In the genomic region with DNA sequence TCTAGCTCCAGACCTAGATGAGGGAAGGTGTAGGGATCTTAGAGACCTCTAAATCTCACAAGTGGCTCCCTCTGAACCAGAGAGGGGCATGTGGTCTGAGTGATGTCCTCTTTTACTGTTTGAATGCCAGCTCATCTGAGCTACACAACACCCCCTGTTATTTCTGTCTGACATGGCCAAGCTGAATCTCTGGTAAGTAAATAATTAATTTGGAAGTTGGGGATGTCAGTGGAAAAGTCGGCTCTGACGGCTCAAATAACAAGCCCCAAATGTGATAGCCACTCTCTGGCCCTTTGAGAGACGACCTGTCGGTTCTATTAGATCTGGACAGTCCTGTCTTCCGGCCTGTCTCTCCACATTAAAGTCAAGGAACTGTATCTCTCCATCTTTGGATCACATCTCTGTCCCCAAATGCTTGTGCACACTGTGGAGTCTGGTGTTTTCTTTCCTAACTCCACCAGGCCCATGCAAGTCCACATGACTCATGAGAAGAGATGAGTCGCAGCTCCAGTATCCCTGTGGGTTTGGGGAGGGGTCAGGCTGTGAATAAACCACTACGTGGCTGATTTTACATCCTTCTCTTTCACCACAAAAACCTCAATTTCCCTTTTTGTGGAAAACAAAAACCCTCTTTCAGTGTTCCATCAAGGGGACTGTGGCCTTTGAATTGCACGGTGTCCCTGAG, we compare ENCODE assay signal across 8 cellular contexts. TPM values are rescaled to one million over a fixed set of nuclear protein-coding genes. Genes with fewer than 3 reads are reported as not detected.
DNase-seq lines count a peak whose midpoint lies in the region; TF ChIP-seq lines count a peak whose summit lies in the region.

No MANE protein-coding gene starts in this region.

- DNase-seq in DMS53 (lab: John Stamatoyannopoulos, UW) (peak; percentile 26), DMS53 treated with DMSO at 0.1 percent for 48 hours (lab: John Stamatoyannopoulos, UW; ENCODE audit: unreplicated experiment) (no peak), SW480 (ENCODE audit: low spot score) (peak; percentile 84), foreskin fibroblast (peak; percentile 92 to 94), HuH-7 (ENCODE audit: low spot score) (no peak), occipital lobe (lab: John Stamatoyannopoulos, UW) (no peak), GM19240 (ENCODE audit: insufficient read length, low spot score) (no peak)
- DNase-seq in stimulated activated CD4-positive, alpha-beta T cell treated with anti-CD3 and anti-CD28 coated beads, Interleukin-2, amount 100 ng/mL, for 24 hours: peak; percentile 33 to 41

- TF ChIP-seq CTCF in foreskin fibroblast (IDR thresholded peaks at IDR 0.05; ENCODE audit: low read depth, low read length): no peak

- H3K4me3 ChIP-seq in foreskin fibroblast (ENCODE audit: low read depth in 1 of 2, low read length in 2 of 2): no peak overlapping the region

RNA-seq across cellular contexts. Expression of a gene that starts 52.5 kb away (rescaled TPM):
- 52.3 TPM for total RNA-seq in occipital lobe

Comparison
In these comparisons a context has a peak if more than half of its experiments do, and no peak if none do; other contexts are left out.
1. DNase-seq: peak in DMS53 (single experiment), SW480 (single experiment), foreskin fibroblast (2 of 2) and stimulated activated CD4-positive, alpha-beta T cell treated with anti-CD3 and anti-CD28 coated beads, Interleukin-2, amount 100 ng/mL, for 24 hours (2 of 2); none in DMS53 treated with DMSO at 0.1 percent for 48 hours (single experiment), HuH-7 (single experiment), occipital lobe (single experiment) and GM19240 (single experiment).